Comparison of ENCODE assay signal across 21 cellular contexts in the genomic region with DNA sequence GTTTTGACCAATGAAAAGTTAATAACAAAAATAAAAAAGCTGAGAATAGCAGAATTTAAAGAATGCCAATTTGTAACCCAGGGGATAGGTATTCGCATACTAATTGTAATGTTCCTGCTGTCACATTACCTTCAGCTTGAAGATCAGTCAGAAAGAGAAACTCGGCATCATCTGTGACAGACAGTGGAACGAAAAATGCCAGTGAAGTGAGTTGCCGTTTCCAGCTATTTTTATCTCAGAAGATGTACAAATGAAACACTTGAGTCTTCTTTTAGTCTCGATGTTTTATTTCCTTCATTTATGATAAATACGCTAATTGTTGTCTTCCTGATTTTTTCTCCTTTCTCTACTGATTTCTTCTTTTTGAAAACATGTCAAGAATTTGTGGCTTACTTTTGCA. TPM values are rescaled to one million over a fixed set of nuclear protein-coding genes. Genes with fewer than 3 reads are reported as not detected.
DNase-seq lines count a peak whose midpoint lies in the region; ATAC-seq and TF ChIP-seq lines count a peak whose summit lies in the region.
"Had no signal": no experiment of that assay in that cellular context is flagged by ENCODE, and none has a peak within 500 bp of the region (broad histone marks: within the 10 kb centered on the region; RNA-seq: fewer than 3 reads in every experiment).

No MANE protein-coding gene starts in this region.

- H3K4me2 ChIP-seq in KMS-11 (peak overlapping the region; percentile 30; the same call in 1 of the 2 replicates), PC-9 (no peak overlapping the region)

- CTCF ChIA-PET in A673 (lab: Charles Lee), result no interaction called here
- CTCF ChIA-PET in PC-9 (lab: Charles Lee), result interaction anchor here (0.6 kb wide), 1 partner anchor 91 kb away, joined by 3 read pairs; no protein-coding TSS in a partner anchor

- peak overlapping the region; percentile 20 for H3K4me3 ChIP-seq in A673 (ENCODE audit: low read depth, low read length, poor library complexity, severe bottlenecking)
- no peak overlapping the region for H3K4me3 ChIP-seq in KMS-11 (IDR thresholded peaks at IDR 0.05; ENCODE audit: insufficient read depth, low read depth, low read length)
- H3K4me3 ChIP-seq in PC-9, result no peak overlapping the region
- H3K4me3 ChIP-seq: SJSA1 had no signal

- BruUV-seq in A673 (replicated peaks; lab: Mats Ljungman, UMichigan) (no TSS peak), PC-9 (replicated peaks; lab: Mats Ljungman, UMichigan) (no TSS peak)

- ATAC-seq in GM21723 (IDR thresholded peaks at IDR 0.05; ENCODE audit: unreplicated experiment) (no peak), HG02798 (IDR thresholded peaks at IDR 0.05; ENCODE audit: poor library complexity, unreplicated experiment) (no peak)
- ATAC-seq: Panc1 had no signal

- H4K20me1 ChIP-seq in KMS-11 (ENCODE audit: insufficient read depth) (no peaks in the 10 kb centered on the region), PC-9 (ENCODE audit: insufficient read depth) (no peaks in the 10 kb centered on the region)

- H3K9ac ChIP-seq in KMS-11, result peak overlapping the region; percentile 13; the same call in 1 of the 2 replicates

- peak overlapping the region; percentile 43 for H3K27ac ChIP-seq in A673 (ENCODE audit: low read depth, low read length, poor library complexity, severe bottlenecking)
- peak overlapping the region; percentile 2; the same call in 1 of the 2 replicates for H3K27ac ChIP-seq in KMS-11
- no peak overlapping the region for H3K27ac ChIP-seq in PC-9
- H3K27ac ChIP-seq: SJSA1 had no signal

- H3K79me2 ChIP-seq in KMS-11 (ENCODE audit: insufficient read depth, low read depth), result no peaks in the 10 kb centered on the region
- H3K79me2 ChIP-seq in PC-9 (ENCODE audit: low read depth), result no peaks in the 10 kb centered on the region

- POLR2A ChIA-PET in A673 (lab: Charles Lee; ENCODE audit: low non-redundant PET) (no interaction called here), PC-9 (lab: Charles Lee; ENCODE audit: unreplicated experiment) (no interaction called here)

- H3K27me3 ChIP-seq in A673 (replicated peaks; ENCODE audit: insufficient read depth, low read depth, low read length, poor library complexity), result no peaks in the 10 kb centered on the region
- no peaks in the 10 kb centered on the region for H3K27me3 ChIP-seq in KMS-11 (ENCODE audit: insufficient read depth, low read depth)
- H3K27me3 ChIP-seq in PC-9 (ENCODE audit: insufficient read depth, low read depth), result no peaks in the 10 kb centered on the region
- H3K27me3 ChIP-seq: SJSA1 had no signal

- DNase-seq in A673 (ENCODE audit: low spot score) (peak; percentile 55), PC-9 (no peak), myocyte (ENCODE audit: low read depth) (peak; percentile 49), MV-4-11 (lab: John Stamatoyannopoulos, UW) (no peak), HuH-7.5 (ENCODE audit: low spot score) (no peak)
- DNase-seq: 8988T; Caco-2; CD4-positive, alpha-beta T cell; DMS153; GF-D8; NCI-H1694 treated with DMSO at 0.1 percent for 48 hours; NCI-H226 had no signal

- H3K9me2 ChIP-seq in PC-9 (ENCODE audit: insufficient read depth), result no peaks in the 10 kb centered on the region; the same call in 1 of the 2 replicates

- H3K4me1 ChIP-seq in A673 (ENCODE audit: insufficient read depth, low read length, poor library complexity, severe bottlenecking) (peaks cover 22% of the 10 kb centered on the region), KMS-11 (ENCODE audit: low read depth, poor library complexity, severe bottlenecking) (peaks cover 14% of the 10 kb centered on the region), PC-9 (replicated peaks; ENCODE audit: insufficient read depth) (no peaks in the 10 kb centered on the region)
- H3K4me1 ChIP-seq: Caco-2, SJSA1 had no signal

- H3K9me3 ChIP-seq in A673 (ENCODE audit: low read depth, low read length, poor library complexity, severe bottlenecking) (peaks cover 12% of the 10 kb centered on the region), PC-9 (ENCODE audit: insufficient read depth, low read depth) (no peaks in the 10 kb centered on the region)
- H3K9me3 ChIP-seq: Caco-2, SJSA1 had no signal

- TF ChIP-seq CTCF in A673 (conservative IDR thresholded peaks at IDR 0.05; ENCODE audit: low read depth, low read length) (no peak), KMS-11 (conservative IDR thresholded peaks at IDR 0.05; ENCODE audit: low read depth, low read length) (no peak), PC-9 (conservative IDR thresholded peaks at IDR 0.05) (no peak)

- peak overlapping the region; percentile 63 for H2AFZ ChIP-seq in KMS-11 (ENCODE audit: low read depth)
- 0 out of 2 replicates have a peak overlapping the region, but pooled peaks have one; percentile 5 for H2AFZ ChIP-seq in PC-9

- H3F3A ChIP-seq in PC-9 (ENCODE audit: insufficient read depth, low read depth), result no peaks in the 10 kb centered on the region

- H3K36me3 ChIP-seq in A673 (ENCODE audit: insufficient read depth, low read length, poor library complexity, severe bottlenecking) (no peaks in the 10 kb centered on the region), KMS-11 (ENCODE audit: insufficient read depth) (no peaks in the 10 kb centered on the region), PC-9 (ENCODE audit: low read depth) (no peaks in the 10 kb centered on the region)
- H3K36me3 ChIP-seq: SJSA1 had no signal

- intact Hi-C loops in A673 (cut with micrococcal nuclease; ENCODE audit: unreplicated experiment) (no loop called here), PC-9 (cut with micrococcal nuclease; ENCODE audit: unreplicated experiment) (no loop called here)

RNA-seq across cellular contexts. Expression of gene RGS21, which starts 26.1 kb away (rescaled TPM):
- total RNA-seq in A673 (2021) (0.17 and 0.43 TPM in 2 replicates), PC-9 (2021) (not detected in 2 replicates), myocyte (0.10 TPM in 1 of 2 replicates, not detected in the other)
- polyA plus RNA-seq in myocyte (2012), result not detected
- total RNA-seq: Caco-2; CD4-positive, alpha-beta T cell; Daoy; H1; SJSA1 had no signal
- polyA plus RNA-seq: BJ, H1, IgD-negative memory B cell had no signal

Comparison
In these comparisons a context has a peak if more than half of its experiments do, and no peak if none do; other contexts are left out.
1. DNase-seq: peak in A673 (single experiment) and myocyte (single experiment); none in PC-9 (0 of 2), MV-4-11 (single experiment) and HuH-7.5 (single experiment).